15 cellular contexts compared by ENCODE assay signal in genomic region chr3:187498211-187498610, GRCh38.
DNase-seq lines count a peak whose midpoint lies in the region; ATAC-seq, FAIRE-seq and TF ChIP-seq lines count a peak whose summit lies in the region.
"Had no signal": no experiment of that assay in that cellular context is flagged by ENCODE, and none has a peak within 500 bp of the region (broad histone marks: within the 10 kb centered on the region; RNA-seq: fewer than 3 reads in every experiment).

No MANE protein-coding gene starts in this region.

- TF ChIP-seq POLR2A in A549 (IDR thresholded peaks at IDR 0.05; ENCODE audit: low read length) (no peak), IMR-90 (IDR thresholded peaks at IDR 0.05; ENCODE audit: low read depth, low read length) (no peak), stomach (IDR thresholded peaks at IDR 0.05) (no peak)

- H3K27me3 Mint-ChIP-seq in nephron (ENCODE audit: low read depth): no peaks in the 10 kb centered on the region

- H3K27ac ChIP-seq in A549 (no peak overlapping the region), IMR-90 (ENCODE audit: insufficient read depth, low read length) (no peak overlapping the region), WERI-Rb-1 (no peak overlapping the region), stomach (no peak overlapping the region)
- H3K27ac ChIP-seq: HL-60 had no signal

- H2AK5ac ChIP-seq in IMR-90 (ENCODE audit: low read depth, low read length): no peak overlapping the region

- TF ChIP-seq CTCF in A549 (IDR thresholded peaks at IDR 0.05): no peak
- TF ChIP-seq CTCF in IMR-90 (conservative IDR thresholded peaks at IDR 0.05; ENCODE audit: low read depth, low read length): no peak
- no peak for TF ChIP-seq CTCF in WERI-Rb-1 (IDR thresholded peaks at IDR 0.05; ENCODE audit: low read depth, low read length)
- no peak for TF ChIP-seq CTCF in nephron (IDR thresholded peaks at IDR 0.05; ENCODE audit: unreplicated experiment in 3 of 3)
- no peak for TF ChIP-seq CTCF in stomach (IDR thresholded peaks at IDR 0.05)

- DNase-seq in A549 (ENCODE audit: low read depth in 1 of 2, low spot score in 1 of 2) (no peak), IMR-90 (no peak), WERI-Rb-1 (peak; percentile 39), stomach (no peak), NCI-H1048 (lab: John Stamatoyannopoulos, UW) (no peak), DMS79 (lab: John Stamatoyannopoulos, UW) (no peak)
- DNase-seq: CD8-positive, alpha-beta T cell; COR-L47; GF-D8; HCEC 1CT; HFFc6 had no signal

- no peak overlapping the region for H2BK5ac ChIP-seq in IMR-90 (ENCODE audit: low read depth, low read length, poor library complexity, severe bottlenecking)

- FAIRE-seq in A549 (lab: Jason Lieb, UNC): no peak
- FAIRE-seq: A204.1 had no signal

- no peak overlapping the region for H3K4ac ChIP-seq in IMR-90 (ENCODE audit: low read depth, low read length)

- H4K20me1 ChIP-seq in IMR-90 (ENCODE audit: insufficient read depth, low read length): no peaks in the 10 kb centered on the region

- CTCF ChIA-PET in A549 (lab: Yijun Ruan, JAX) (no interaction called here), IMR-90 (lab: Yijun Ruan, JAX) (no interaction called here)

- WGBS in A549 (ENCODE audit: missing lambda C conversion rate): 76% methylated on average over 3 of the region's 3 CpGs
- WGBS in IMR-90 (ENCODE audit: extremely low coverage in 2 of 2, insufficient read length in 1 of 2), 2 experiments: 40% methylated on average over 1 of the region's 3 CpGs; no CpG with 5 or more reads in 1 of the 2 experiments
- 76 to 84% (median 81%) methylated on average over 3 of the region's 3 CpGs for WGBS in stomach, 5 donors

- H3K27ac Mint-ChIP-seq in nephron: peak overlapping the region in 2 of 3 experiments; percentile 6 to 51
- H3K27ac Mint-ChIP-seq: CD14-positive monocyte; CD8-positive, alpha-beta T cell; HFFc6 had no signal

- no peak overlapping the region for H3K9ac ChIP-seq in IMR-90 (ENCODE audit: low read depth, low read length)

- no peak overlapping the region for H3K56ac ChIP-seq in IMR-90 (ENCODE audit: extremely low read depth, insufficient read depth, low read length)

- no peak overlapping the region for H4K5ac ChIP-seq in IMR-90 (ENCODE audit: low read depth, low read length)

- no peaks in the 10 kb centered on the region for H3K9me1 ChIP-seq in IMR-90 (ENCODE audit: insufficient read depth, low read length)

- H3K27me3 ChIP-seq in IMR-90 (ENCODE audit: control insufficient read depth, insufficient read depth, low read length) (peaks cover 2% of the 10 kb centered on the region; the same call in 1 of the 2 replicates), WERI-Rb-1 (ENCODE audit: insufficient read depth, low read depth, severe bottlenecking) (peaks cover 15% of the 10 kb centered on the region), stomach (no peaks in the 10 kb centered on the region)

- no peak overlapping the region for H2BK15ac ChIP-seq in IMR-90 (ENCODE audit: low read depth, low read length)

- H3K4me2 ChIP-seq in A549: no peak overlapping the region
- no peak overlapping the region for H3K4me2 ChIP-seq in IMR-90 (ENCODE audit: low read depth, low read length)

- no peaks in the 10 kb centered on the region for H3K9me3 ChIP-seq in A549
- H3K9me3 ChIP-seq in IMR-90 (ENCODE audit: control insufficient read depth, insufficient read depth, low read length): no peaks in the 10 kb centered on the region
- H3K9me3 ChIP-seq in WERI-Rb-1 (ENCODE audit: severe bottlenecking): peaks cover 5% of the 10 kb centered on the region
- H3K9me3 ChIP-seq in stomach: peaks cover 0 to 5% (median 0%) of the 10 kb centered on the region in 4 donors

- no peaks in the 10 kb centered on the region for H3K36me3 Mint-ChIP-seq in nephron (ENCODE audit: low read depth)
- H3K36me3 Mint-ChIP-seq: CD14-positive monocyte; CD8-positive, alpha-beta T cell had no signal

- no peak overlapping the region for H3K23ac ChIP-seq in IMR-90 (ENCODE audit: low read depth, low read length)

- H3K14ac ChIP-seq in IMR-90 (replicated peaks; ENCODE audit: low read depth, low read length): no peak overlapping the region

- H3K36me3 ChIP-seq in IMR-90 (ENCODE audit: control insufficient read depth, insufficient read depth, low read length) (no peaks in the 10 kb centered on the region), WERI-Rb-1 (no peaks in the 10 kb centered on the region), stomach (no peaks in the 10 kb centered on the region)

- H2BK120ac ChIP-seq in IMR-90 (ENCODE audit: low read depth, low read length): no peak overlapping the region

- in situ Hi-C loops in IMR-90 (cut with MboI; ENCODE audit: low sequenced_read_pairs): no loop called here

- H2AK9ac ChIP-seq in IMR-90 (replicated peaks; ENCODE audit: low read depth, low read length, poor library complexity): no peak overlapping the region

- H3K4me3 ChIP-seq in A549 (no peak overlapping the region), IMR-90 (ENCODE audit: insufficient read depth, low read depth, low read length) (no peak overlapping the region), WERI-Rb-1 (ENCODE audit: low read depth, low read length) (no peak overlapping the region), stomach (no peak overlapping the region)

- dilution Hi-C loops in IMR-90 (cut with HindIII; ENCODE audit: low sequenced_read_pairs, unreplicated experiment): no loop called here

- no peak overlapping the region for H3K4me3 Mint-ChIP-seq in nephron
- H3K4me3 Mint-ChIP-seq: CD14-positive monocyte; CD8-positive, alpha-beta T cell; HFFc6 had no signal

- peaks cover 15% of the 10 kb centered on the region for H3K9me3 Mint-ChIP-seq in nephron
- H3K9me3 Mint-ChIP-seq: CD8-positive, alpha-beta T cell; HFFc6 had no signal

- POLR2A ChIA-PET in A549 (lab: Yijun Ruan, JAX) (no interaction called here), IMR-90 (lab: Charles Lee; ENCODE audit: unreplicated experiment) (no interaction called here)

- TF ChIP-seq EP300 in A549 (IDR thresholded peaks at IDR 0.05) (no peak), stomach (IDR thresholded peaks at IDR 0.05) (no peak)

- no peaks in the 10 kb centered on the region for H3K79me1 ChIP-seq in IMR-90 (ENCODE audit: low read depth in 1 of 2, low read length in 2 of 2)

- intact Hi-C loops in IMR-90 (cut with micrococcal nuclease) (no loop called here), stomach (cut with DNase I; ENCODE audit: low total_unique reads) (no loop called here)

- H3K4me1 Mint-ChIP-seq in nephron: peaks cover 18% of the 10 kb centered on the region
- H3K4me1 Mint-ChIP-seq: CD14-positive monocyte had no signal

- H3K4me1 ChIP-seq in A549: no peaks in the 10 kb centered on the region
- H3K4me1 ChIP-seq in IMR-90 (ENCODE audit: control insufficient read depth, insufficient read depth, low read length): no peaks in the 10 kb centered on the region
- H3K4me1 ChIP-seq in stomach: no peaks in the 10 kb centered on the region

- H4K91ac ChIP-seq in IMR-90 (ENCODE audit: insufficient read depth, low read depth, low read length): no peak overlapping the region

- H3K18ac ChIP-seq in IMR-90 (ENCODE audit: low read depth, low read length): no peak overlapping the region

- no peak for ATAC-seq in A549
- ATAC-seq in IMR-90 (ENCODE audit: low read depth): no peak
- ATAC-seq: CD8-positive, alpha-beta T cell had no signal

- no peak overlapping the region for H4K8ac ChIP-seq in IMR-90 (ENCODE audit: low read depth in 2 of 2, low read length in 2 of 2)

- no peak overlapping the region for H2AFZ ChIP-seq in IMR-90 (replicated peaks; ENCODE audit: low read length, poor library complexity)

- no peak overlapping the region for H2BK20ac ChIP-seq in IMR-90 (ENCODE audit: low read depth, low read length)

- TF ChIP-seq RAD21 in A549 (conservative IDR thresholded peaks at IDR 0.05 in 1 of 2, IDR thresholded peaks at IDR 0.05 in 1 of 2) (no peak), IMR-90 (IDR thresholded peaks at IDR 0.05; ENCODE audit: low read length) (no peak)

- no TSS peak for BruUV-seq in IMR-90 (replicated peaks; lab: Mats Ljungman, UMichigan)

TF ChIP-seq in A549, 52 proteins besides CTCF, POLR2A, EP300 and RAD21:
- TF ChIP-seq MAFK (IDR thresholded peaks at IDR 0.05; ENCODE audit: partially characterized antibody) (peak; percentile 54), SMC3 (IDR thresholded peaks at IDR 0.05) (no peak)

TF ChIP-seq in IMR-90, 13 proteins besides CTCF, POLR2A, EP300 and RAD21:
- peak; percentile 56 for TF ChIP-seq MAFK (IDR thresholded peaks at IDR 0.05; ENCODE audit: low read depth, low read length)
- no peak for TF ChIP-seq MAZ (IDR thresholded peaks at IDR 0.05; ENCODE audit: borderline replicate concordance, low read depth, low read length)
